Comparison of ENCODE assay signal across 8 cellular contexts in genomic region chr15:82809308-82810060, GRCh38. TPM values are rescaled to one million over a fixed set of nuclear protein-coding genes. Genes with fewer than 3 reads are reported as not detected.
DNase-seq lines count a peak whose midpoint lies in the region; ATAC-seq and TF ChIP-seq lines count a peak whose summit lies in the region.

TSS of gene WHAMM (plus strand) at chr15:82809628. CDS start at chr15:82809727, 99 bp downstream.

- peaks cover 36% of the 10 kb centered on the region for H3K36me3 Mint-ChIP-seq in dendritic cell treated with granulocyte-macrophage colony-stimulating factor and Interleukin-4, amounts not matched to agents 40 ng/mL and 50 ng/mL, for 4 days (ENCODE audit: low read depth)

- peak within 1 kb of the TSS; percentile 93 for H3K27ac Mint-ChIP-seq in dendritic cell treated with granulocyte-macrophage colony-stimulating factor and Interleukin-4, amounts not matched to agents 40 ng/mL and 50 ng/mL, for 4 days

- no peaks in the 10 kb centered on the region for H3K27me3 ChIP-seq in left lung

- ATAC-seq in GM19351 (IDR thresholded peaks at IDR 0.05; ENCODE audit: unreplicated experiment) (peak; percentile 79), HG03521 (IDR thresholded peaks at IDR 0.05; ENCODE audit: unreplicated experiment) (peak; percentile 84), left lung (peak; percentile 94)

- TF ChIP-seq CTCF in C4-2B (conservative IDR thresholded peaks at IDR 0.05), result peak; percentile 55
- TF ChIP-seq CTCF in left lung (IDR thresholded peaks at IDR 0.05), result no peak

- no peaks in the 10 kb centered on the region for H3K9me3 ChIP-seq in left lung

- H3K27me3 Mint-ChIP-seq in dendritic cell treated with granulocyte-macrophage colony-stimulating factor and Interleukin-4, amounts not matched to agents 40 ng/mL and 50 ng/mL, for 4 days, result no peaks in the 10 kb centered on the region

- peak within 1 kb of the TSS; percentile 89 for H3K4me3 Mint-ChIP-seq in dendritic cell treated with granulocyte-macrophage colony-stimulating factor and Interleukin-4, amounts not matched to agents 40 ng/mL and 50 ng/mL, for 4 days

- H3K4me1 ChIP-seq in left lung, result peaks cover 6 to 21% of the 10 kb centered on the region in 2 donors

- H3K27ac ChIP-seq in C4-2B (peak within 1 kb of the TSS; percentile 86), left lung (peak within 1 kb of the TSS; percentile 99 to 100)

- H3K36me3 ChIP-seq in left lung, result peaks cover 0 to 16% of the 10 kb centered on the region in 2 donors

- DNase-seq in NCI-H69 (lab: John Stamatoyannopoulos, UW) (peak; percentile 96), left lung (peak; percentile 97 to 98)
- DNase-seq in activated CD4-positive, alpha-beta T cell treated with anti-CD3 and anti-CD28 coated beads, Interleukin-2, amount 50 U/mL, for 1 hour, result peak; percentile 92
- peak; percentile 84 to 87 for DNase-seq in stimulated activated CD4-positive, alpha-beta T cell treated with anti-CD3 and anti-CD28 coated beads, Interleukin-2, amount 100 ng/mL, for 48 hours

- H3K4me1 Mint-ChIP-seq in dendritic cell treated with granulocyte-macrophage colony-stimulating factor and Interleukin-4, amounts not matched to agents 40 ng/mL and 50 ng/mL, for 4 days (ENCODE audit: low read depth), result peaks cover 26% of the 10 kb centered on the region

- intact Hi-C loops in dendritic cell treated with granulocyte-macrophage colony-stimulating factor and Interleukin-4, amounts not matched to agents 40 ng/mL and 50 ng/mL, for 4 days (cut with micrococcal nuclease), result loop anchor here (2.0 to 10.0 kb wide), 3 partner anchors 59 to 265 kb away; partner anchors contain the start of genes RAMAC and RPS17
- intact Hi-C loops in left lung (cut with DNase I), result no loop called here

- no peaks in the 10 kb centered on the region for H3K9me3 Mint-ChIP-seq in dendritic cell treated with granulocyte-macrophage colony-stimulating factor and Interleukin-4, amounts not matched to agents 40 ng/mL and 50 ng/mL, for 4 days

- H3K4me3 ChIP-seq in left lung, result peak within 1 kb of the TSS; percentile 86 to 91

RNA-seq across cellular contexts. Expression of gene WHAMM, which starts in this region (rescaled TPM):
- 10 to 100 TPM in 1 of 2 donors, 1 to 10 TPM in 1; 9.3 to 11.0 TPM for total RNA-seq in left lung

Comparison
In these comparisons a context has a peak if more than half of its experiments do, and no peak if none do; other contexts are left out.
1. Peak in every context shown above with its lines: DNase-seq, ATAC-seq, H3K4me3 ChIP-seq and H3K27ac ChIP-seq.